ENCODE assay signal across 8 cellular contexts in genomic region chr19:58182577-58182988, GRCh38. TPM values are rescaled to one million over a fixed set of nuclear protein-coding genes. Genes with fewer than 3 reads are reported as not detected.
DNase-seq lines count a peak whose midpoint lies in the region; ATAC-seq and TF ChIP-seq lines count a peak whose summit lies in the region.

No MANE protein-coding gene starts in this region.

- no peak for ATAC-seq in HG03139 (IDR thresholded peaks at IDR 0.05; ENCODE audit: unreplicated experiment)

- intact Hi-C loops in cardiac septum (cut with DNase I): loop anchor here (2.0 kb wide), 1 partner anchor 122 kb away; the partner anchor contains the start of gene ERVK3-1

- TF ChIP-seq CTCF in cardiac muscle cell (IDR thresholded peaks at IDR 0.05; ENCODE audit: low read depth, low read length) (no peak), cardiac fibroblast (IDR thresholded peaks at IDR 0.05; ENCODE audit: low read depth, low read length) (no peak)

- no peaks in the 10 kb centered on the region for H3K27me3 ChIP-seq in cardiac muscle cell
- no peaks in the 10 kb centered on the region for H3K27me3 ChIP-seq in SJSA1 (replicated peaks)
- no peaks in the 10 kb centered on the region for H3K27me3 ChIP-seq in muscle layer of duodenum (ENCODE audit: low read depth, low read length)

- H3K36me3 ChIP-seq in cardiac muscle cell: peaks cover 5% of the 10 kb centered on the region
- H3K36me3 ChIP-seq in SJSA1: peaks cover 26% of the 10 kb centered on the region
- H3K36me3 ChIP-seq in muscle layer of duodenum (ENCODE audit: control insufficient read depth in 1 of 2, insufficient read depth in 2 of 2, low read length in 2 of 2): peaks cover 22 to 54% of the 10 kb centered on the region in 2 donors

- H3K27ac ChIP-seq in cardiac muscle cell: peak overlapping the region; percentile 99
- H3K27ac ChIP-seq in SJSA1: peak overlapping the region; percentile 91; the same call in 1 of the 2 replicates
- H3K27ac ChIP-seq in muscle layer of duodenum (ENCODE audit: low read length): peak overlapping the region; percentile 30
- H3K27ac ChIP-seq in temporal lobe (ENCODE audit: low read depth, low read length): peak overlapping the region; percentile 97

- H3K4me3 ChIP-seq in cardiac muscle cell (peak overlapping the region; percentile 91), SJSA1 (peak overlapping the region; percentile 64), cardiac fibroblast (replicated peaks in 1 of 2; ENCODE audit: low read depth in 2 of 2, low read length in 2 of 2) (peak overlapping the region; percentile 90), muscle layer of duodenum (ENCODE audit: low read depth in 1 of 2, low read length in 2 of 2) (peak overlapping the region; percentile 62 to 80)

- no peak for DNase-seq in cardiac muscle cell (ENCODE audit: low read depth in 1 of 2, low spot score in 1 of 2)
- DNase-seq in cardiac septum (ENCODE audit: low spot score): no peak
- DNase-seq in SJSA1 (ENCODE audit: low read depth in 1 of 2, low spot score in 2 of 2): no peak
- DNase-seq in cardiac fibroblast (ENCODE audit: low read depth in 2 of 2): no peak
- no peak for DNase-seq in SK-N-DZ (ENCODE audit: low spot score)

- H3K9me3 ChIP-seq in cardiac muscle cell (ENCODE audit: low read depth) (no peaks in the 10 kb centered on the region), SJSA1 (replicated peaks) (peaks cover 38% of the 10 kb centered on the region), muscle layer of duodenum (ENCODE audit: control insufficient read depth in 1 of 2, low read length in 2 of 2) (peaks cover 55 to 67% of the 10 kb centered on the region in 2 donors)

- H3K4me1 ChIP-seq in cardiac muscle cell (ENCODE audit: low read depth): no peaks in the 10 kb centered on the region
- H3K4me1 ChIP-seq in SJSA1 (replicated peaks): no peaks in the 10 kb centered on the region
- no peaks in the 10 kb centered on the region for H3K4me1 ChIP-seq in muscle layer of duodenum (ENCODE audit: control insufficient read depth in 1 of 2, insufficient read depth in 2 of 2, low read length in 2 of 2)

RNA-seq across cellular contexts. Expression of gene ZNF274, which starts 0.3 kb away (rescaled TPM):
- total RNA-seq in cardiac muscle cell (40.3 and 50.1 TPM in 2 replicates), cardiac septum (26.7 TPM), temporal lobe (18.7 TPM)
- 42.8 and 45.4 TPM in 2 replicates for polyA plus RNA-seq in cardiac muscle cell
- 5.2 and 12.4 TPM in 2 replicates for total RNA-seq in SJSA1 (2014; rRNA removed; shearing (Covaris generic))
- 17.6 and 20.7 TPM in 2 replicates for polyA plus RNA-seq in SK-N-DZ (2014; cell fraction: cytosol; rRNA removed)
- 24.4 and 53.5 TPM in 2 replicates for polyA plus RNA-seq in SK-N-DZ (2014; cell fraction: nucleus; rRNA removed)

RNA-seq across cellular contexts. Expression of gene ZNF329, which starts 32.0 kb away (rescaled TPM):
- total RNA-seq in cardiac muscle cell: 27.8 and 29.6 TPM in 2 replicates
- 5.2 and 12.8 TPM in 2 replicates for polyA plus RNA-seq in cardiac muscle cell
- total RNA-seq in cardiac septum: 8.6 TPM
- 5.4 and 8.3 TPM in 2 replicates for total RNA-seq in SJSA1 (2014; rRNA removed; shearing (Covaris generic))
- total RNA-seq in temporal lobe: 26.3 TPM
- 4.8 and 8.6 TPM in 2 replicates for polyA plus RNA-seq in SK-N-DZ (2014; cell fraction: cytosol; rRNA removed)
- polyA plus RNA-seq in SK-N-DZ (2014; cell fraction: nucleus; rRNA removed): 1.6 and 3.4 TPM in 2 replicates

RNA-seq across cellular contexts. Expression of gene ZNF544, which starts 46.1 kb away (rescaled TPM):
- 95.9 and 103 TPM in 2 replicates for total RNA-seq in cardiac muscle cell
- polyA plus RNA-seq in cardiac muscle cell: 34.9 and 35.9 TPM in 2 replicates
- total RNA-seq in cardiac septum: 28.1 TPM
- total RNA-seq in SJSA1 (2014; rRNA removed; shearing (Covaris generic)): 42.4 and 50.5 TPM in 2 replicates
- 41.6 TPM for total RNA-seq in temporal lobe
- 34.2 and 35.6 TPM in 2 replicates for polyA plus RNA-seq in SK-N-DZ (2014; cell fraction: cytosol; rRNA removed)
- 45.4 and 53.2 TPM in 2 replicates for polyA plus RNA-seq in SK-N-DZ (2014; cell fraction: nucleus; rRNA removed)

Comparison
In these comparisons a context has a peak if more than half of its experiments do, and no peak if none do; other contexts are left out.
1. H3K27ac ChIP-seq: peak in every context shown above with its lines; median percentile 99 in cardiac muscle cell; 97 in temporal lobe; 91 in SJSA1; 30 in muscle layer of duodenum.